15 cellular contexts compared by ENCODE assay signal in genomic region chr1:12151465-12151864, GRCh38. TPM values are rescaled to one million over a fixed set of nuclear protein-coding genes. Genes with fewer than 3 reads are reported as not detected.
A peak's percentile ranks its signal among the peaks of the same experiment; 100 is the strongest.
DNase-seq lines count a peak whose midpoint lies in the region; TF ChIP-seq lines count a peak whose summit lies in the region.
"Had no signal": no experiment of that assay in that cellular context is flagged by ENCODE, and none has a peak within 500 bp of the region (broad histone marks: within the 10 kb centered on the region; RNA-seq: fewer than 3 reads in every experiment).

No MANE protein-coding gene starts in this region.

- H3K36me3 ChIP-seq in OCI-LY3 (replicated peaks; ENCODE audit: low read depth, low read length) (no peaks in the 10 kb centered on the region), colonic mucosa (no peaks in the 10 kb centered on the region), skeletal muscle tissue (ENCODE audit: control insufficient read depth in 3 of 3, insufficient read depth in 3 of 3, low read length in 3 of 3) (no peaks in the 10 kb centered on the region)

- peak overlapping the region; percentile 99 for H3K27ac Mint-ChIP-seq in T-helper 1 cell treated with Interleukin-12 subunit alpha and Interleukin-12 subunit beta and Interleukin-4 antibody, amounts not matched to agents 30 μg/mL and 1 μg/mL, for 36 hours
- H3K27ac Mint-ChIP-seq: brain had no signal

- H4K20me1 ChIP-seq in OCI-LY3 (ENCODE audit: insufficient read depth, low read length): no peaks in the 10 kb centered on the region

- DNase-seq in T-helper 1 cell: no peak
- DNase-seq in colonic mucosa: no peak
- no peak for DNase-seq in middle frontal gyrus (ENCODE audit: extremely low spot score, low spot score)
- no peak for DNase-seq in SHP77 treated with DMSO at 0.1 percent for 48 hours (lab: John Stamatoyannopoulos, UW)
- DNase-seq in SIG-M5 (lab: John Stamatoyannopoulos, UW): no peak
- DNase-seq: NCI-H1048; NCI-H2227 treated with DMSO at 0.1 percent for 48 hours; stimulated activated CD4-positive, alpha-beta T cell treated with anti-CD3 and anti-CD28 coated beads, Interleukin-4, amount 100 ng/mL, for 1 hour had no signal

- peaks cover 7% of the 10 kb centered on the region for H3K9me3 Mint-ChIP-seq in T-helper 1 cell treated with Interleukin-12 subunit alpha and Interleukin-12 subunit beta and Interleukin-4 antibody, amounts not matched to agents 30 μg/mL and 1 μg/mL, for 36 hours

- H3K4me1 ChIP-seq in OCI-LY3 (ENCODE audit: low read length): peaks cover 83% of the 10 kb centered on the region
- H3K4me1 ChIP-seq in colonic mucosa: peaks cover 20% of the 10 kb centered on the region
- H3K4me1 ChIP-seq in skeletal muscle tissue (ENCODE audit: control insufficient read depth in 3 of 3, insufficient read depth in 3 of 3, low read length in 3 of 3): peaks cover 26 to 39% (median 28%) of the 10 kb centered on the region in 3 donors

- H3K36me3 Mint-ChIP-seq in T-helper 1 cell treated with Interleukin-12 subunit alpha and Interleukin-12 subunit beta and Interleukin-4 antibody, amounts not matched to agents 30 μg/mL and 1 μg/mL, for 36 hours (ENCODE audit: low read depth): peaks cover 21% of the 10 kb centered on the region
- H3K36me3 Mint-ChIP-seq: brain had no signal

- intact Hi-C loops in colonic mucosa (cut with DNase I): no loop called here

- peaks cover 85% of the 10 kb centered on the region for H3K4me1 Mint-ChIP-seq in T-helper 1 cell treated with Interleukin-12 subunit alpha and Interleukin-12 subunit beta and Interleukin-4 antibody, amounts not matched to agents 30 μg/mL and 1 μg/mL, for 36 hours (ENCODE audit: low read depth)
- H3K4me1 Mint-ChIP-seq: brain had no signal

- peak overlapping the region; percentile 81 for H3K4me3 Mint-ChIP-seq in T-helper 1 cell treated with Interleukin-12 subunit alpha and Interleukin-12 subunit beta and Interleukin-4 antibody, amounts not matched to agents 30 μg/mL and 1 μg/mL, for 36 hours
- H3K4me3 Mint-ChIP-seq: brain had no signal

- 0 out of 2 replicates have a peak overlapping the region, but pooled peaks have one; percentile 11 for H3K4me3 ChIP-seq in OCI-LY3 (ENCODE audit: low read length)
- H3K4me3 ChIP-seq in colonic mucosa: no peak overlapping the region
- no peak overlapping the region for H3K4me3 ChIP-seq in skeletal muscle tissue (ENCODE audit: low read length in 3 of 3)
- H3K4me3 ChIP-seq: mucosa of descending colon had no signal

- H3K9me3 ChIP-seq in OCI-LY3 (ENCODE audit: insufficient read depth, low read length): no peaks in the 10 kb centered on the region
- H3K9me3 ChIP-seq in colonic mucosa: no peaks in the 10 kb centered on the region
- H3K9me3 ChIP-seq in skeletal muscle tissue (ENCODE audit: control insufficient read depth in 3 of 3, low read length in 3 of 3): no peaks in the 10 kb centered on the region
- H3K9me3 ChIP-seq: mucosa of descending colon had no signal

- peak overlapping the region; percentile 76 for H3K9ac ChIP-seq in OCI-LY3 (ENCODE audit: low read length)
- no peak overlapping the region for H3K9ac ChIP-seq in colonic mucosa (ENCODE audit: low read depth in 2 of 2, low read length in 2 of 2)
- no peak overlapping the region for H3K9ac ChIP-seq in skeletal muscle tissue (ENCODE audit: low read depth in 1 of 3, low read length in 3 of 3)

- H3K27ac ChIP-seq in OCI-LY3 (ENCODE audit: low read length) (peak overlapping the region; percentile 100), colonic mucosa (peak overlapping the region; percentile 56), skeletal muscle tissue (ENCODE audit: low read depth, low read length) (peak overlapping the region; percentile 22)
- H3K27ac ChIP-seq: 22Rv1 had no signal

- H2AFZ ChIP-seq in OCI-LY3 (ENCODE audit: low read depth, low read length): no peak overlapping the region

- H3K79me2 ChIP-seq in OCI-LY3 (ENCODE audit: low read length): no peaks in the 10 kb centered on the region

- H3K27me3 ChIP-seq in OCI-LY3 (ENCODE audit: low read depth, low read length): no peaks in the 10 kb centered on the region
- H3K27me3 ChIP-seq in colonic mucosa: no peaks in the 10 kb centered on the region
- H3K27me3 ChIP-seq in skeletal muscle tissue (ENCODE audit: control insufficient read depth in 3 of 3, insufficient read depth in 3 of 3, low read length in 3 of 3): no peaks in the 10 kb centered on the region

- TF ChIP-seq CTCF in OCI-LY3 (IDR thresholded peaks at IDR 0.05; ENCODE audit: low read depth, low read length) (no peak), colonic mucosa (IDR thresholded peaks at IDR 0.05) (no peak)

- peak overlapping the region; percentile 81 for H3K4me2 ChIP-seq in OCI-LY3 (ENCODE audit: low read length)

- no peaks in the 10 kb centered on the region for H3K27me3 Mint-ChIP-seq in T-helper 1 cell treated with Interleukin-12 subunit alpha and Interleukin-12 subunit beta and Interleukin-4 antibody, amounts not matched to agents 30 μg/mL and 1 μg/mL, for 36 hours (ENCODE audit: low read depth)

RNA-seq across cellular contexts. Expression of gene TNFRSF1B, which starts 15.3 kb away (rescaled TPM):
- total RNA-seq in colonic mucosa (10 to 100 TPM; 27.2 to 28.1 TPM), skeletal muscle tissue (9.9 TPM)
- total RNA-seq: G401 had no signal

Comparison
In these comparisons a context has a peak if more than half of its experiments do, and no peak if none do; other contexts are left out.
1. H3K27ac ChIP-seq: peak in every context shown above with its lines; median percentile 100 in OCI-LY3; 56 in colonic mucosa; 22 in skeletal muscle tissue.